1 cellular context compared by ENCODE assay signal in genomic region chr1:42171679-42172266, GRCh38.
TF ChIP-seq lines count a peak whose summit lies in the region.

No MANE protein-coding gene starts in this region.

TF ChIP-seq in K562, 482 proteins besides CTCF, POLR2A, EP300 and RAD21:
- TF ChIP-seq ZBTB8A (IDR thresholded peaks at IDR 0.05; ENCODE audit: partially characterized antibody) (no peak), ELK3 (CRISPR knock-in tag; IDR thresholded peaks at IDR 0.05) (no peak), HSF4 (CRISPR knock-in tag; IDR thresholded peaks at IDR 0.05; ENCODE audit: borderline replicate concordance) (no peak), HOXB6 (CRISPR knock-in tag; IDR thresholded peaks at IDR 0.05; ENCODE audit: borderline replicate concordance) (no peak), HDAC2 (IDR thresholded peaks at IDR 0.05) (0 out of 2 replicates have a peak, but pooled peaks have one; percentile 18), RNF2 (IDR thresholded peaks at IDR 0.05) (no peak), ZBTB7A (IDR thresholded peaks at IDR 0.05; ENCODE audit: borderline replicate concordance, control insufficient read depth, low read depth, low read length) (no peak), CBX3 (IDR thresholded peaks at IDR 0.05; ENCODE audit: borderline replicate concordance in 1 of 2, low read length in 2 of 2) (no peak), ZNF165 (CRISPR knock-in tag; IDR thresholded peaks at IDR 0.05; ENCODE audit: borderline replicate concordance) (no peak), MTF1 (CRISPR knock-in tag; IDR thresholded peaks at IDR 0.05; ENCODE audit: borderline replicate concordance) (no peak), CC2D1A (IDR thresholded peaks at IDR 0.05) (no peak), RBM25 (IDR thresholded peaks at IDR 0.05; ENCODE audit: low read depth, low read length, severe bottlenecking) (peak; percentile 89), SMARCA5 (IDR thresholded peaks at IDR 0.05) (peak; percentile 28; the same call in 1 of the 2 replicates), ZFPM2 (CRISPR knock-in tag; IDR thresholded peaks at IDR 0.05) (no peak), DACH1 (IDR thresholded peaks at IDR 0.05; ENCODE audit: partially characterized antibody) (no peak), SMAD3 (CRISPR knock-in tag; conservative IDR thresholded peaks at IDR 0.05) (no peak), ZC3H8 (IDR thresholded peaks at IDR 0.05) (no peak), ETS2 (tag; IDR thresholded peaks at IDR 0.05; ENCODE audit: borderline replicate concordance, poor library complexity, severe bottlenecking) (no peak), NKRF (IDR thresholded peaks at IDR 0.05; ENCODE audit: borderline replicate concordance) (no peak), HIVEP1 (CRISPR knock-in tag; IDR thresholded peaks at IDR 0.05) (no peak), ZNF57 (CRISPR knock-in tag; IDR thresholded peaks at IDR 0.05) (no peak), TBL1XR1 (IDR thresholded peaks at IDR 0.05; ENCODE audit: low read length in 2 of 2) (no peak), HES1 (IDR thresholded peaks at IDR 0.05; ENCODE audit: low read depth) (no peak), GATAD2B (IDR thresholded peaks at IDR 0.05; ENCODE audit: borderline replicate concordance) (no peak), CHD4 (IDR thresholded peaks at IDR 0.05; ENCODE audit: insufficient read depth, insufficient replicate concordance, low read depth, low read length, poor library complexity, severe bottlenecking) (peak; percentile 71), YBX1 (IDR thresholded peaks at IDR 0.05) (no peak), SPI1 (IDR thresholded peaks at IDR 0.05; ENCODE audit: borderline replicate concordance, low read depth, low read length) (no peak), BCOR (IDR thresholded peaks at IDR 0.05) (peak; percentile 75), ADNP (tag; IDR thresholded peaks at IDR 0.05) (0 out of 2 replicates have a peak, but pooled peaks have one; percentile 41), KDM1A (IDR thresholded peaks at IDR 0.05) (peak in 1 of 2 experiments; percentile 56; a peak in 2 of 4 replicates), ZSCAN32 (CRISPR knock-in tag; IDR thresholded peaks at IDR 0.05) (no peak), RCOR1 (IDR thresholded peaks at IDR 0.05; ENCODE audit: borderline replicate concordance in 1 of 2, low read depth in 2 of 2, low read length in 2 of 2) (peak in 1 of 2 experiments; percentile 29; a peak in 1 of 4 replicates), RFX5 (IDR thresholded peaks at IDR 0.05; ENCODE audit: low read depth, low read length) (no peak), ETS1 (conservative IDR thresholded peaks at IDR 0.05; ENCODE audit: control insufficient read depth, low read depth, low read length) (no peak), DLX4 (CRISPR knock-in tag; IDR thresholded peaks at IDR 0.05) (no peak), CHD1 (IDR thresholded peaks at IDR 0.05; ENCODE audit: low read length) (no peak), MCM7 (IDR thresholded peaks at IDR 0.05) (no peak), NCOA1 (IDR thresholded peaks at IDR 0.05; ENCODE audit: low read depth) (no peak), MAFG (tag; conservative IDR thresholded peaks at IDR 0.05) (no peak), RERE (CRISPR knock-in tag; IDR thresholded peaks at IDR 0.05; ENCODE audit: borderline replicate concordance) (no peak), HDAC1 (IDR thresholded peaks at IDR 0.05) (no peak), ZKSCAN8 (CRISPR knock-in tag; IDR thresholded peaks at IDR 0.05) (no peak), NCOA6 (IDR thresholded peaks at IDR 0.05) (no peak), AFF4 (CRISPR knock-in tag; IDR thresholded peaks at IDR 0.05) (no peak)
- TF ChIP-seq, protein P1, sequence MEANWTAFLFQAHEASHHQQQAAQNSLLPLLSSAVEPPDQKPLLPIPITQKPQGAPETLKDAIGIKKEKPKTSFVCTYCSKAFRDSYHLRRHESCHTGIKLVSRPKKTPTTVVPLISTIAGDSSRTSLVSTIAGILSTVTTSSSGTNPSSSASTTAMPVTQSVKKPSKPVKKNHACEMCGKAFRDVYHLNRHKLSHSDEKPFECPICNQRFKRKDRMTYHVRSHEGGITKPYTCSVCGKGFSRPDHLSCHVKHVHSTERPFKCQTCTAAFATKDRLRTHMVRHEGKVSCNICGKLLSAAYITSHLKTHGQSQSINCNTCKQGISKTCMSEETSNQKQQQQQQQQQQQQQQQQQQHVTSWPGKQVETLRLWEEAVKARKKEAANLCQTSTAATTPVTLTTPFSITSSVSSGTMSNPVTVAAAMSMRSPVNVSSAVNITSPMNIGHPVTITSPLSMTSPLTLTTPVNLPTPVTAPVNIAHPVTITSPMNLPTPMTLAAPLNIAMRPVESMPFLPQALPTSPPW (CRISPR knock-in tag; IDR thresholded peaks at IDR 0.05), result no peak
- TF ChIP-seq, protein P2, sequence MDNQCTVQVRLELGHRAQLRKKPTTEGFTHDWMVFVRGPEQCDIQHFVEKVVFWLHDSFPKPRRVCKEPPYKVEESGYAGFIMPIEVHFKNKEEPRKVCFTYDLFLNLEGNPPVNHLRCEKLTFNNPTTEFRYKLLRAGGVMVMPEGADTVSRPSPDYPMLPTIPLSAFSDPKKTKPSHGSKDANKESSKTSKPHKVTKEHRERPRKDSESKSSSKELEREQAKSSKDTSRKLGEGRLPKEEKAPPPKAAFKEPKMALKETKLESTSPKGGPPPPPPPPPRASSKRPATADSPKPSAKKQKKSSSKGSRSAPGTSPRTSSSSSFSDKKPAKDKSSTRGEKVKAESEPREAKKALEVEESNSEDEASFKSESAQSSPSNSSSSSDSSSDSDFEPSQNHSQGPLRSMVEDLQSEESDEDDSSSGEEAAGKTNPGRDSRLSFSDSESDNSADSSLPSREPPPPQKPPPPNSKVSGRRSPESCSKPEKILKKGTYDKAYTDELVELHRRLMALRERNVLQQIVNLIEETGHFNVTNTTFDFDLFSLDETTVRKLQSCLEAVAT (IDR thresholded peaks at IDR 0.05), result no peak
